In the genomic region with DNA sequence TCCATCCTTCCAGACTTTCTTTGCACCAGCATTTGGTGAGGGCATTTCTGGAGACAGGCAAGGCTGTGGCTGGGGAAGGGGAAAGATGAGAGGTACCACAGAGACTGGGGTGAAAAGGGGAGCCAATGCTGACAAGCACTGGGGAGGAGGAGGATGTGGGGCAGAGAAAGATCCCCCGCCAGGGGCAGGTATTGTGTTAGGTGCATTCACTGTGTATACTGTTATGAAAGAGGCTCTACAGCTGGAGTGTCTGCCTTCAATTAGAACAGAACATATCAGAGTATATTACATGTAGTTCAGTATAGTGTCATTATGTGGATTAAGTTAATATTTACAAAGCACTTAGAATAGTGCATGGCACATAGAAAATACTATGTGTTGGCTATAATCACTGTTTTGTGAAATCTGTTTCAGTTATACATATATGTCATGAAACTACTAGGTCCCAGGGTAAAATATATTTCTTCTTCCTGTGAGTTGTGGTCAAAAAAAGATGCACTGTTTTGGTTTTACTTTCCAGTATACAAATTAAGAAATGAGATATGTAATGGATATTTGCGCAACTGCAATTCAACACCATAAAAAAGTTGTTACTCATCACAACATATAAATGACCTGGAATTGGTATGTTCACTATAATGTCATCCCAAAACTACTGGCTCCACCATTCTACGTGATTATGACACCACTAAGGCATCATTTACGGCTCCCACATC, we compare ENCODE assay signal across 11 cellular contexts. TPM values are rescaled to one million over a fixed set of nuclear protein-coding genes. Genes with fewer than 3 reads are reported as not detected.
DNase-seq lines count a peak whose midpoint lies in the region; ATAC-seq and TF ChIP-seq lines count a peak whose summit lies in the region.
"Had no signal": no experiment of that assay in that cellular context is flagged by ENCODE, and none has a peak within 500 bp of the region (broad histone marks: within the 10 kb centered on the region; RNA-seq: fewer than 3 reads in every experiment).

No MANE protein-coding gene starts in this region.

- peaks cover 62% of the 10 kb centered on the region for H3K4me1 Mint-ChIP-seq in WTC11
- peaks cover 4 to 40% (median 36%) of the 10 kb centered on the region in 4 donors for H3K4me1 Mint-ChIP-seq in naive thymus-derived CD8-positive, alpha-beta T cell

- H3K27ac Mint-ChIP-seq in WTC11, result peak overlapping the region; percentile 72
- peak overlapping the region in 4 of 10 donors; percentile 14 to 86 (median 67) for H3K27ac Mint-ChIP-seq in naive thymus-derived CD8-positive, alpha-beta T cell
- H3K27ac Mint-ChIP-seq: brain had no signal

- in situ Hi-C loops in GM13976 (cut with MboI; ENCODE audit: low sequenced_read_pairs, unreplicated experiment), result no loop called here

- no peaks in the 10 kb centered on the region for H3K36me3 Mint-ChIP-seq in WTC11
- H3K36me3 Mint-ChIP-seq in naive thymus-derived CD8-positive, alpha-beta T cell, result peaks cover 0 to 2% (median 0%) of the 10 kb centered on the region in 3 donors
- H3K36me3 Mint-ChIP-seq: brain had no signal

- TF ChIP-seq CTCF in GM13976 (IDR thresholded peaks at IDR 0.05; ENCODE audit: borderline replicate concordance, control extremely low read depth, extremely low read depth, insufficient read depth, missing control alignments) (no peak), WTC11 (IDR thresholded peaks at IDR 0.05) (no peak)

- no peak overlapping the region for H3K4me3 Mint-ChIP-seq in WTC11
- no peak overlapping the region for H3K4me3 Mint-ChIP-seq in naive thymus-derived CD8-positive, alpha-beta T cell
- H3K4me3 Mint-ChIP-seq: brain had no signal

- H3K9me3 Mint-ChIP-seq in WTC11, result no peaks in the 10 kb centered on the region
- H3K9me3 Mint-ChIP-seq in naive thymus-derived CD8-positive, alpha-beta T cell, result no peaks in the 10 kb centered on the region
- H3K9me3 Mint-ChIP-seq: brain had no signal

- CTCF ChIA-PET in WTC11 (lab: Charles Lee), result interaction anchor here (2.7 to 3.7 kb wide), 3 partner anchors 17 to 46 kb away, joined by 8 to 50 read pairs (median 26); a partner anchor contains a TSS

- POLR2A ChIA-PET in WTC11 (lab: Charles Lee), result no interaction called here
- POLR2A ChIA-PET in naive thymus-derived CD8-positive, alpha-beta T cell (lab: Charles Lee), result no interaction called here

- DNase-seq in GM13976 (ENCODE audit: low spot score) (peak; percentile 26), WTC11 (ENCODE audit: low spot score) (no peak), NCI-H526 treated with DMSO at 0.1 percent for 48 hours (lab: John Stamatoyannopoulos, UW) (no peak), NCI-H2227 (lab: John Stamatoyannopoulos, UW; ENCODE audit: unreplicated experiment) (no peak)
- DNase-seq in naive thymus-derived CD8-positive, alpha-beta T cell, result no peak
- DNase-seq: heart left ventricle, NCI-H2171 treated with DMSO at 0.1 percent for 48 hours had no signal

- peak; percentile 64 for ATAC-seq in GM21367 (IDR thresholded peaks at IDR 0.05; ENCODE audit: unreplicated experiment)
- peak; percentile 75 for ATAC-seq in HG03108 (IDR thresholded peaks at IDR 0.05; ENCODE audit: unreplicated experiment)
- no peak for ATAC-seq in WTC11
- no peak for ATAC-seq in naive thymus-derived CD8-positive, alpha-beta T cell
- ATAC-seq in HG02840 (IDR thresholded peaks at IDR 0.05; ENCODE audit: low FRiP score, unreplicated experiment), result no peak
- ATAC-seq: heart left ventricle had no signal

- H3K27me3 Mint-ChIP-seq in WTC11 (ENCODE audit: low read depth), result no peaks in the 10 kb centered on the region
- no peaks in the 10 kb centered on the region for H3K27me3 Mint-ChIP-seq in naive thymus-derived CD8-positive, alpha-beta T cell
- H3K27me3 Mint-ChIP-seq: brain had no signal

TF ChIP-seq in WTC11, 78 proteins besides CTCF, POLR2A, EP300 and RAD21:
- TF ChIP-seq TEAD1 (CRISPR knock-in tag; IDR thresholded peaks at IDR 0.05), result no peak
- no peak for TF ChIP-seq MXD4 (CRISPR knock-in tag; IDR thresholded peaks at IDR 0.05; ENCODE audit: borderline replicate concordance)
- no peak for TF ChIP-seq ZNF423 (CRISPR knock-in tag; IDR thresholded peaks at IDR 0.05)
- TF ChIP-seq, protein P1, sequence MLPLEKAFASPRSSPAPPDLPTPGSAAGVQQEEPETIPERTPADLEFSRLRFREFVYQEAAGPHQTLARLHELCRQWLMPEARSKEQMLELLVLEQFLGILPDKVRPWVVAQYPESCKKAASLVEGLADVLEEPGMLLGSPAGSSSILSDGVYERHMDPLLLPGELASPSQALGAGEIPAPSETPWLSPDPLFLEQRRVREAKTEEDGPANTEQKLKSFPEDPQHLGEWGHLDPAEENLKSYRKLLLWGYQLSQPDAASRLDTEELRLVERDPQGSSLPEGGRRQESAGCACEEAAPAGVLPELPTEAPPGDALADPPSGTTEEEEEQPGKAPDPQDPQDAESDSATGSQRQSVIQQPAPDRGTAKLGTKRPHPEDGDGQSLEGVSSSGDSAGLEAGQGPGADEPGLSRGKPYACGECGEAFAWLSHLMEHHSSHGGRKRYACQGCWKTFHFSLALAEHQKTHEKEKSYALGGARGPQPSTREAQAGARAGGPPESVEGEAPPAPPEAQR (CRISPR knock-in tag; IDR thresholded peaks at IDR 0.05), result no peak
TF ChIP-seq in WTC11: peak in this region for 0.

RNA-seq across cellular contexts. Expression of a gene that starts 8.4 kb away (rescaled TPM):
- total RNA-seq in WTC11 (2021), result 16.5 to 17.5 TPM (median 16.8 TPM) in 3 replicates
- 10 to 100 TPM; 23.0 to 25.5 TPM for total RNA-seq in naive thymus-derived CD8-positive, alpha-beta T cell
- 1 to 10 TPM; 3.5 to 4.2 (median 4.0) TPM for polyA plus RNA-seq in naive thymus-derived CD8-positive, alpha-beta T cell

RNA-seq across cellular contexts. Expression of a gene that starts 29.7 kb away (rescaled TPM):
- total RNA-seq in WTC11 (2021), result 0.44 to 0.64 TPM (median 0.48 TPM) in 3 replicates
- 1 to 10 TPM; 2.8 to 3.0 TPM for total RNA-seq in naive thymus-derived CD8-positive, alpha-beta T cell
- 1 to 10 TPM; 1.9 to 2.6 (median 2.5) TPM for polyA plus RNA-seq in naive thymus-derived CD8-positive, alpha-beta T cell

RNA-seq across cellular contexts. Expression of a gene that starts 39.7 kb away (rescaled TPM):
- total RNA-seq in WTC11 (2021), result 0.46 to 0.79 TPM (median 0.71 TPM) in 3 replicates
- total RNA-seq in naive thymus-derived CD8-positive, alpha-beta T cell, result 1 to 10 TPM; 1.8 to 2.0 TPM
- under 1 TPM; 0.28 to 0.44 (median 0.34) TPM for polyA plus RNA-seq in naive thymus-derived CD8-positive, alpha-beta T cell

RNA-seq across cellular contexts. Expression of a gene that starts 52.0 kb away (rescaled TPM):
- total RNA-seq in WTC11 (2021), result 1.9 to 2.9 TPM (median 2.5 TPM) in 3 replicates
- under 1 TPM; 0.68 to 0.69 TPM for total RNA-seq in naive thymus-derived CD8-positive, alpha-beta T cell
- polyA plus RNA-seq in naive thymus-derived CD8-positive, alpha-beta T cell, result under 1 TPM in 2 of 3 donors, not detected in 1; 0.14 to 0.20 TPM

Comparison
In these comparisons a context has a peak if more than half of its experiments do, and no peak if none do; other contexts are left out.
1. ATAC-seq: peak in GM21367 (single experiment) and HG03108 (single experiment); none in WTC11 (single experiment), naive thymus-derived CD8-positive, alpha-beta T cell (0 of 2) and HG02840 (single experiment).